9 cellular contexts compared by ENCODE assay signal in genomic region chr6:30820196-30820595, GRCh38.
DNase-seq lines count a peak whose midpoint lies in the region; ATAC-seq and TF ChIP-seq lines count a peak whose summit lies in the region.
"Had no signal": no experiment of that assay in that cellular context is flagged by ENCODE, and none has a peak within 500 bp of the region (broad histone marks: within the 10 kb centered on the region; RNA-seq: fewer than 3 reads in every experiment).

No MANE protein-coding gene starts in this region.

- TF ChIP-seq POLR2A in HCT116 (IDR thresholded peaks at IDR 0.05; ENCODE audit: borderline replicate concordance, extremely low read depth, insufficient read depth, insufficient read length) (no peak), stomach (IDR thresholded peaks at IDR 0.05) (no peak)

- H3K4me3 Mint-ChIP-seq in activated T-helper 1 cell treated with anti-CD3 and anti-CD28 coated beads, Interleukin-12 subunit alpha, Interleukin-12 subunit beta, Interleukin-2, Interleukin-4 antibody, amounts not matched to agents 30 ng/mL and 10 ng/mL and 1 ng/mL, durations not matched to agents 14 hours and 24 hours and 36 hours: peak overlapping the region; percentile 43
- H3K4me3 Mint-ChIP-seq: naive B cell had no signal

- RAD21 ChIA-PET in HCT116 (lab: Charles Lee; ENCODE audit: low non-redundant PET in 1 of 2, low total read pairs in 2 of 2, uncharacterized antibody in 2 of 2, unreplicated experiment in 2 of 2): no interaction called here

- peak overlapping the region; percentile 98 for H3K27ac Mint-ChIP-seq in activated T-helper 1 cell treated with anti-CD3 and anti-CD28 coated beads, Interleukin-12 subunit alpha, Interleukin-12 subunit beta, Interleukin-2, Interleukin-4 antibody, amounts not matched to agents 30 ng/mL and 10 ng/mL and 1 ng/mL, durations not matched to agents 14 hours and 24 hours and 36 hours
- H3K27ac Mint-ChIP-seq: naive B cell had no signal

- peaks cover 53 to 68% of the 10 kb centered on the region in 2 experiments for H3K4me1 ChIP-seq in HCT116 (ENCODE audit: control insufficient read depth in 1 of 2, insufficient read depth in 2 of 2, low read length in 2 of 2)
- H3K4me1 ChIP-seq in stomach: peaks cover 10 to 66% (median 30%) of the 10 kb centered on the region in 4 donors

- H3K36me3 Mint-ChIP-seq in activated T-helper 1 cell treated with anti-CD3 and anti-CD28 coated beads, Interleukin-12 subunit alpha, Interleukin-12 subunit beta, Interleukin-2, Interleukin-4 antibody, amounts not matched to agents 30 ng/mL and 10 ng/mL and 1 ng/mL, durations not matched to agents 14 hours and 24 hours and 36 hours (ENCODE audit: low read depth): peaks cover 53% of the 10 kb centered on the region
- H3K36me3 Mint-ChIP-seq: naive B cell had no signal

- POLR2A ChIA-PET in HCT116 (lab: Charles Lee): interaction anchor here (0.7 to 3.9 kb wide), 17 partner anchors 8 to 372 kb away, joined by 3 to 25 read pairs (median 4); partner anchors contain the start of genes GTF2H4, IER3 and PSORS1C1

- H3K27ac ChIP-seq in HCT116 (ENCODE audit: low read depth, low read length) (peak overlapping the region; percentile 97), stomach (peak overlapping the region; percentile 25 to 77 (median 55))

- peak; percentile 73 for DNase-seq in HCT116 (ENCODE audit: low read depth, low spot score)
- no peak for DNase-seq in activated T-helper 1 cell treated with anti-CD3 and anti-CD28 coated beads, Interleukin-12 subunit alpha, Interleukin-12 subunit beta, Interleukin-2, Interleukin-4 antibody, amounts not matched to agents 30 ng/mL and 10 ng/mL and 1 ng/mL, durations not matched to agents 14 hours and 24 hours and 36 hours (ENCODE audit: low spot score)
- DNase-seq in left cardiac atrium: peak; percentile 80
- peak; percentile 57 for DNase-seq in stomach
- no peak for DNase-seq in activated gamma-delta T cell (lab: John Stamatoyannopoulos, UW)
- DNase-seq in NK-92 treated with Interleukin-12 subunit alpha and Interleukin-12 subunit beta, amount 100 ng/mL, for 24 hours (lab: John Stamatoyannopoulos, UW): no peak
- DNase-seq in activated CD4-positive, alpha-beta T cell treated with anti-CD3 and anti-CD28 coated beads, Interleukin-2, amount 50 U/mL, for 48 hours: no peak
- DNase-seq: naive B cell, NCI-H1417 had no signal

- H3K9me3 Mint-ChIP-seq in activated T-helper 1 cell treated with anti-CD3 and anti-CD28 coated beads, Interleukin-12 subunit alpha, Interleukin-12 subunit beta, Interleukin-2, Interleukin-4 antibody, amounts not matched to agents 30 ng/mL and 10 ng/mL and 1 ng/mL, durations not matched to agents 14 hours and 24 hours and 36 hours: peaks cover 12% of the 10 kb centered on the region
- H3K9me3 Mint-ChIP-seq: naive B cell had no signal

- H4K20me1 ChIP-seq in HCT116 (ENCODE audit: insufficient read depth): no peaks in the 10 kb centered on the region

- no peak for TF ChIP-seq EP300 in stomach (IDR thresholded peaks at IDR 0.05)

- H3K9me2 ChIP-seq in HCT116 (ENCODE audit: insufficient read depth): no peaks in the 10 kb centered on the region

- no peaks in the 10 kb centered on the region for H3K79me2 ChIP-seq in HCT116 (ENCODE audit: insufficient read depth, low read length)

- TF ChIP-seq CTCF in HCT116 (IDR thresholded peaks at IDR 0.05 in 2 of 3, conservative IDR thresholded peaks at IDR 0.05 in 1 of 3; ENCODE audit: borderline replicate concordance in 1 of 3, insufficient read depth in 1 of 3, low read depth in 2 of 3, low read length in 2 of 3) (peak in 1 of 3 experiments; percentile 15; a peak in 1 of 6 replicates), stomach (IDR thresholded peaks at IDR 0.05) (peak in 1 of 7 experiments; percentile 15)

- no peak overlapping the region for H2AFZ ChIP-seq in HCT116 (ENCODE audit: low read depth, low read length, poor library complexity, severe bottlenecking)

- peak overlapping the region; percentile 68 for H3K9ac ChIP-seq in HCT116 (ENCODE audit: low read length)

- no peaks in the 10 kb centered on the region for H3K27me3 Mint-ChIP-seq in activated T-helper 1 cell treated with anti-CD3 and anti-CD28 coated beads, Interleukin-12 subunit alpha, Interleukin-12 subunit beta, Interleukin-2, Interleukin-4 antibody, amounts not matched to agents 30 ng/mL and 10 ng/mL and 1 ng/mL, durations not matched to agents 14 hours and 24 hours and 36 hours (ENCODE audit: insufficient read depth)
- H3K27me3 Mint-ChIP-seq: naive B cell had no signal

- intact Hi-C loops in HCT116 (cut with micrococcal nuclease): no loop called here
- intact Hi-C loops in activated T-helper 1 cell treated with anti-CD3 and anti-CD28 coated beads, Interleukin-12 subunit alpha, Interleukin-12 subunit beta, Interleukin-2, Interleukin-4 antibody, amounts not matched to agents 30 ng/mL and 10 ng/mL and 1 ng/mL, durations not matched to agents 14 hours and 24 hours and 36 hours (cut with micrococcal nuclease): loop anchor here (5.0 kb wide), 1 partner anchor 33 kb away; no protein-coding TSS in a partner anchor
- intact Hi-C loops in left cardiac atrium (cut with DNase I): loop anchor here (5.0 to 10.0 kb wide), 3 partner anchors 75 to 255 kb away; partner anchors contain the start of genes FLOT1 (in 2 of the 2) and IER3 (in 2 of the 2)
- intact Hi-C loops in stomach (cut with DNase I; ENCODE audit: low total_unique reads): loop anchor here (10.0 kb wide), 1 partner anchor 75 kb away; the partner anchor contains the start of genes FLOT1 and IER3

- H3K4me1 Mint-ChIP-seq in activated T-helper 1 cell treated with anti-CD3 and anti-CD28 coated beads, Interleukin-12 subunit alpha, Interleukin-12 subunit beta, Interleukin-2, Interleukin-4 antibody, amounts not matched to agents 30 ng/mL and 10 ng/mL and 1 ng/mL, durations not matched to agents 14 hours and 24 hours and 36 hours (ENCODE audit: low read depth): peaks cover 73% of the 10 kb centered on the region

- WGBS in stomach, 5 donors: 90 to 100% (median 100%) methylated on average over 1 of the region's 1 CpG

- H3K9me3 ChIP-seq in HCT116 (ENCODE audit: control insufficient read depth in 1 of 2, insufficient read depth in 1 of 2, low read depth in 1 of 2, low read length in 2 of 2) (no peaks in the 10 kb centered on the region), stomach (no peaks in the 10 kb centered on the region)

- H3K4me2 ChIP-seq in HCT116 (ENCODE audit: low read length): peak overlapping the region; percentile 76

- ATAC-seq in HCT116 (peak; percentile 72), left cardiac atrium (peak; percentile 75 to 89)

- H3K36me3 ChIP-seq in HCT116 (ENCODE audit: control insufficient read depth in 1 of 2, insufficient read depth in 2 of 2, low read length in 2 of 2) (no peaks in the 10 kb centered on the region), stomach (no peaks in the 10 kb centered on the region)

- CTCF ChIA-PET in HCT116 (lab: Charles Lee): interaction anchor here (1.0 to 3.7 kb wide), 9 partner anchors 8 to 372 kb away, joined by 3 to 33 read pairs (median 3); partner anchors contain the start of gene VARS2

- H3K27me3 ChIP-seq in HCT116 (ENCODE audit: insufficient read depth, low read length) (no peaks in the 10 kb centered on the region), stomach (no peaks in the 10 kb centered on the region)

- H3K4me3 ChIP-seq in HCT116 (replicated peaks in 1 of 2; ENCODE audit: low read depth in 1 of 2, low read length in 2 of 2) (no peak overlapping the region), stomach (no peak overlapping the region)

- BruUV-seq in HCT116 (replicated peaks; lab: Mats Ljungman, UMichigan): no TSS peak

- TF ChIP-seq RAD21 in HCT116 (IDR thresholded peaks at IDR 0.05; ENCODE audit: low read depth): no peak

TF ChIP-seq in HCT116, 20 proteins besides CTCF, POLR2A, EP300 and RAD21:
- TF ChIP-seq POLR2AphosphoS5 (IDR thresholded peaks at IDR 0.05; ENCODE audit: low read depth, low read length) (peak; percentile 79), ZBTB33 (IDR thresholded peaks at IDR 0.05; ENCODE audit: extremely low read depth, insufficient replicate concordance, low read length) (peak; percentile 31), EZH2 (IDR thresholded peaks at IDR 0.05) (no peak)

Comparison
In these comparisons a context has a peak if more than half of its experiments do, and no peak if none do; other contexts are left out.
1. DNase-seq: peak in HCT116 (single experiment), left cardiac atrium (single experiment) and stomach (single experiment); none in activated T-helper 1 cell treated with anti-CD3 and anti-CD28 coated beads, Interleukin-12 subunit alpha, Interleukin-12 subunit beta, Interleukin-2, Interleukin-4 antibody, amounts not matched to agents 30 ng/mL and 10 ng/mL and 1 ng/mL, durations not matched to agents 14 hours and 24 hours and 36 hours (single experiment), activated gamma-delta T cell (single experiment), NK-92 treated with Interleukin-12 subunit alpha and Interleukin-12 subunit beta, amount 100 ng/mL, for 24 hours (single experiment) and activated CD4-positive, alpha-beta T cell treated with anti-CD3 and anti-CD28 coated beads, Interleukin-2, amount 50 U/mL, for 48 hours (0 of 2).